In the genomic region with DNA sequence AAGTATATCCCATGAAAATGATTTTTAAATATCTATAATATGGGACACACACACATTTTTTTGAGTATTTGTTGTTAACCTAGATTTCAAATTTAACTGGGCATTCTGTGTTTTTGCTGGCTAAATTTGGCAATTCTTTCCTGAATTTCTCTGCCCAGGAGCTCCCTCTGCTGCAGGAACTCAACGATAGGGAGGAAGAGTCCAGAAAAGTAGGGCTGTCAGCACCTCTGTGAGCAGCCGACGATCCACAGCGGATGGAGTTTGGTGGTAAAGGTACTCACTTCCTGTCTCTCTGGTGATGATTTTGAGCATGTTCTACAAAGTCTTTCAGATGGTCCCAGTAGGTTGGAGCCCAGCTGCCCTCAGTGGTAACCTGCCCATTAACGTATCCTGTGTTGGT, we compare ENCODE assay signal across 24 cellular contexts. TPM values are rescaled to one million over a fixed set of nuclear protein-coding genes. Genes with fewer than 3 reads are reported as not detected.
DNase-seq lines count a peak whose midpoint lies in the region; ATAC-seq, FAIRE-seq and TF ChIP-seq lines count a peak whose summit lies in the region.
"Had no signal": no experiment of that assay in that cellular context is flagged by ENCODE, and none has a peak within 500 bp of the region (broad histone marks: within the 10 kb centered on the region; RNA-seq: fewer than 3 reads in every experiment).

No MANE protein-coding gene starts in this region.

- H3K4me1 ChIP-seq in PC-3 (ENCODE audit: insufficient read depth, low read length), result peaks cover 22% of the 10 kb centered on the region
- no peaks in the 10 kb centered on the region for H3K4me1 ChIP-seq in endodermal cell (ENCODE audit: control insufficient read depth, insufficient read depth, low read length)
- peaks cover 21% of the 10 kb centered on the region for H3K4me1 ChIP-seq in parathyroid adenoma
- H3K4me1 ChIP-seq: Peyer's patch had no signal

- H3K27ac ChIP-seq in PC-3 (ENCODE audit: low read length), result no peak overlapping the region
- no peak overlapping the region for H3K27ac ChIP-seq in endodermal cell (ENCODE audit: low read depth, low read length)
- peak overlapping the region; percentile 59 for H3K27ac ChIP-seq in parathyroid adenoma
- H3K27ac ChIP-seq: ascending aorta, C4-2B, Peyer's patch, SJCRH30 had no signal

- H3K4me3 Mint-ChIP-seq in activated CD4-positive, alpha-beta memory T cell treated with anti-CD3 and anti-CD28 coated beads for 36 hours, result no peak overlapping the region
- no peak overlapping the region for H3K4me3 Mint-ChIP-seq in activated CD4-positive, alpha-beta memory T cell treated with anti-CD3 and anti-CD28 coated beads, Interleukin-2, amount 10 ng/mL, durations not matched to agents 7 days and 5 days
- H3K4me3 Mint-ChIP-seq in endodermal cell, result no peak overlapping the region
- H3K4me3 Mint-ChIP-seq: activated T-helper 17 cell treated with anti-CD3 and anti-CD28 coated beads, Interleukin-2, amount 50 U/mL, for 72 hours; naive thymus-derived CD4-positive, alpha-beta T cell had no signal

- H3K9me3 ChIP-seq in PC-3 (ENCODE audit: low read length) (no peaks in the 10 kb centered on the region), endodermal cell (ENCODE audit: control insufficient read depth, low read length) (no peaks in the 10 kb centered on the region), parathyroid adenoma (ENCODE audit: control insufficient read depth, low read length) (no peaks in the 10 kb centered on the region)
- H3K9me3 ChIP-seq: ascending aorta, Peyer's patch, SJCRH30 had no signal

- H3K9ac ChIP-seq in PC-3 (ENCODE audit: low read length), result no peak overlapping the region
- H3K9ac ChIP-seq in endodermal cell (ENCODE audit: extremely low read depth, low read length, poor library complexity, severe bottlenecking), result no peak overlapping the region
- no peak overlapping the region for H3K9ac ChIP-seq in parathyroid adenoma

- H2AFZ ChIP-seq in PC-3 (ENCODE audit: low read length) (no peak overlapping the region), parathyroid adenoma (peak overlapping the region; percentile 15)

- no peaks in the 10 kb centered on the region for H3K9me3 Mint-ChIP-seq in activated CD4-positive, alpha-beta memory T cell treated with anti-CD3 and anti-CD28 coated beads for 36 hours
- no peaks in the 10 kb centered on the region for H3K9me3 Mint-ChIP-seq in activated CD4-positive, alpha-beta memory T cell treated with anti-CD3 and anti-CD28 coated beads, Interleukin-2, amount 10 ng/mL, durations not matched to agents 7 days and 5 days
- peaks cover 2% of the 10 kb centered on the region for H3K9me3 Mint-ChIP-seq in endodermal cell
- H3K9me3 Mint-ChIP-seq: activated naive CD4-positive, alpha-beta T cell treated with anti-CD3 and anti-CD28 coated beads, Interleukin-2, amount 50 U/mL, for 72 hours; activated T-helper 17 cell treated with anti-CD3 and anti-CD28 coated beads, Interleukin-2, amount 50 U/mL, for 72 hours; naive thymus-derived CD4-positive, alpha-beta T cell had no signal

- H3K36me3 ChIP-seq in PC-3 (ENCODE audit: low read depth, low read length) (no peaks in the 10 kb centered on the region), endodermal cell (ENCODE audit: control insufficient read depth, insufficient read depth, low read length) (no peaks in the 10 kb centered on the region), parathyroid adenoma (ENCODE audit: control insufficient read depth, insufficient read depth, low read length) (no peaks in the 10 kb centered on the region)
- H3K36me3 ChIP-seq: ascending aorta, Peyer's patch, SJCRH30 had no signal

- no peak overlapping the region for H3K27ac Mint-ChIP-seq in activated CD4-positive, alpha-beta memory T cell treated with anti-CD3 and anti-CD28 coated beads for 36 hours
- no peak overlapping the region for H3K27ac Mint-ChIP-seq in activated CD4-positive, alpha-beta memory T cell treated with anti-CD3 and anti-CD28 coated beads, Interleukin-2, amount 10 ng/mL, durations not matched to agents 7 days and 5 days
- H3K27ac Mint-ChIP-seq in endodermal cell, result no peak overlapping the region
- H3K27ac Mint-ChIP-seq: activated naive CD4-positive, alpha-beta T cell treated with anti-CD3 and anti-CD28 coated beads, Interleukin-2, amount 50 U/mL, for 72 hours; activated T-helper 17 cell treated with anti-CD3 and anti-CD28 coated beads, Interleukin-2, amount 50 U/mL, for 72 hours had no signal

- no peak for FAIRE-seq in H54 (lab: Jason Lieb, UNC)

- H3K79me2 ChIP-seq in PC-3 (ENCODE audit: low read length) (no peaks in the 10 kb centered on the region), parathyroid adenoma (no peaks in the 10 kb centered on the region)

- no peaks in the 10 kb centered on the region for H4K20me1 ChIP-seq in PC-3 (ENCODE audit: low read length)

- POLR2A ChIA-PET in activated CD4-positive, alpha-beta memory T cell treated with anti-CD3 and anti-CD28 coated beads for 36 hours (lab: Charles Lee), result no interaction called here
- POLR2A ChIA-PET in activated CD4-positive, alpha-beta memory T cell treated with anti-CD3 and anti-CD28 coated beads, Interleukin-2, amount 10 ng/mL, durations not matched to agents 7 days and 5 days (lab: Charles Lee), result no interaction called here
- POLR2A ChIA-PET in PC-3 (lab: Charles Lee; ENCODE audit: unreplicated experiment), result no interaction called here

- CTCF ChIA-PET in activated CD4-positive, alpha-beta memory T cell treated with anti-CD3 and anti-CD28 coated beads for 36 hours (lab: Charles Lee), result interaction anchor here (1.3 to 1.8 kb wide), 2 partner anchors 75 to 273 kb away, joined by 4 to 6 read pairs; no protein-coding TSS in a partner anchor
- CTCF ChIA-PET in activated CD4-positive, alpha-beta memory T cell treated with anti-CD3 and anti-CD28 coated beads, Interleukin-2, amount 10 ng/mL, durations not matched to agents 7 days and 5 days (lab: Charles Lee), result interaction anchor here (1.5 to 1.7 kb wide), 2 partner anchors 75 to 273 kb away, joined by 5 to 10 read pairs; no protein-coding TSS in a partner anchor
- CTCF ChIA-PET in PC-3 (lab: Charles Lee), result interaction anchor here (0.6 kb wide), 3 partner anchors 342 to 524 kb away, joined by 3 to 4 read pairs (median 3); no protein-coding TSS in a partner anchor

- peak; percentile 44; the same call in 1 of the 2 replicates for TF ChIP-seq CTCF in PC-3 (conservative IDR thresholded peaks at IDR 0.05; ENCODE audit: low read depth, low read length)
- TF ChIP-seq CTCF in endodermal cell (conservative IDR thresholded peaks at IDR 0.05), result peak; percentile 48
- no peak for TF ChIP-seq CTCF in parathyroid adenoma (IDR thresholded peaks at IDR 0.05)

- no peaks in the 10 kb centered on the region for H3F3A ChIP-seq in PC-3 (ENCODE audit: low read length, unreplicated experiment)

- no peak for TF ChIP-seq POLR2A in H54 (IDR thresholded peaks at IDR 0.05; ENCODE audit: low read depth, low read length)

- H3K4me1 Mint-ChIP-seq in activated CD4-positive, alpha-beta memory T cell treated with anti-CD3 and anti-CD28 coated beads for 36 hours (ENCODE audit: low read depth), result peaks cover 2% of the 10 kb centered on the region
- peaks cover 5% of the 10 kb centered on the region for H3K4me1 Mint-ChIP-seq in activated CD4-positive, alpha-beta memory T cell treated with anti-CD3 and anti-CD28 coated beads, Interleukin-2, amount 10 ng/mL, durations not matched to agents 7 days and 5 days
- no peaks in the 10 kb centered on the region for H3K4me1 Mint-ChIP-seq in endodermal cell

- no TSS peak for BruUV-seq in PC-3 (replicated peaks; lab: Mats Ljungman, UMichigan)

- H3K4me3 ChIP-seq in PC-3 (ENCODE audit: low read length) (no peak overlapping the region), endodermal cell (ENCODE audit: low read length) (no peak overlapping the region), parathyroid adenoma (ENCODE audit: low read depth, low read length) (no peak overlapping the region)
- H3K4me3 ChIP-seq: ascending aorta, Peyer's patch, SJCRH30 had no signal

- DNase-seq in activated CD4-positive, alpha-beta memory T cell treated with anti-CD3 and anti-CD28 coated beads for 36 hours, result peak; percentile 15
- no peak for DNase-seq in activated CD4-positive, alpha-beta memory T cell treated with anti-CD3 and anti-CD28 coated beads, Interleukin-2, amount 10 ng/mL, durations not matched to agents 7 days and 5 days
- no peak for DNase-seq in PC-3
- peak; percentile 56 for DNase-seq in endodermal cell
- no peak for DNase-seq in NCI-H2171 treated with DMSO at 0.1 percent for 48 hours (lab: John Stamatoyannopoulos, UW)
- no peak for DNase-seq in H54 (ENCODE audit: insufficient read length, low spot score)
- DNase-seq: 8988T; effector memory CD4-positive, alpha-beta T cell; glutamatergic neuron; naive thymus-derived CD4-positive, alpha-beta T cell; NCI-H1105; NCI-H2081 treated with DMSO at 0.1 percent for 48 hours; NCI-H446; Peyer's patch; right cardiac atrium; SJCRH30; stimulated activated CD4-positive, alpha-beta T cell treated with anti-CD3 and anti-CD28 coated beads, Interleukin-15, amount 100 ng/mL, for 24 hours; trophoblast cell had no signal

- no peaks in the 10 kb centered on the region for H3K9me2 ChIP-seq in PC-3 (replicated peaks; ENCODE audit: low read length)

- H3K4me2 ChIP-seq in PC-3 (ENCODE audit: low read length), result no peak overlapping the region
- H3K4me2 ChIP-seq in parathyroid adenoma (ENCODE audit: low read length), result no peak overlapping the region

- no peak for ATAC-seq in PC-3
- no peak for ATAC-seq in GM21367 (IDR thresholded peaks at IDR 0.05; ENCODE audit: unreplicated experiment)
- ATAC-seq: activated naive CD4-positive, alpha-beta T cell treated with anti-CD3 and anti-CD28 coated beads, Interleukin-2, amount 50 U/mL, for 72 hours; activated T-helper 17 cell treated with anti-CD3 and anti-CD28 coated beads, Interleukin-2, amount 50 U/mL, for 72 hours; naive thymus-derived CD4-positive, alpha-beta T cell; right cardiac atrium had no signal

- WGBS in endodermal cell (ENCODE audit: insufficient coverage in 1 of 2, insufficient read length in 1 of 2), 2 experiments, result 77 to 86% methylated on average over 5 of the region's 5 CpGs

- no peaks in the 10 kb centered on the region for H3K27me3 ChIP-seq in PC-3 (ENCODE audit: low read length)
- H3K27me3 ChIP-seq in endodermal cell (ENCODE audit: control insufficient read depth, insufficient read depth, low read length, poor library complexity, severe bottlenecking), result no peaks in the 10 kb centered on the region
- no peaks in the 10 kb centered on the region for H3K27me3 ChIP-seq in parathyroid adenoma (ENCODE audit: control insufficient read depth, insufficient read depth, low read length)
- H3K27me3 ChIP-seq: ascending aorta, Peyer's patch, SJCRH30 had no signal

- H3K27me3 Mint-ChIP-seq in activated CD4-positive, alpha-beta memory T cell treated with anti-CD3 and anti-CD28 coated beads for 36 hours, result no peaks in the 10 kb centered on the region
- peaks cover 2% of the 10 kb centered on the region for H3K27me3 Mint-ChIP-seq in activated CD4-positive, alpha-beta memory T cell treated with anti-CD3 and anti-CD28 coated beads, Interleukin-2, amount 10 ng/mL, durations not matched to agents 7 days and 5 days
- H3K27me3 Mint-ChIP-seq in endodermal cell (ENCODE audit: insufficient read depth), result no peaks in the 10 kb centered on the region
- H3K27me3 Mint-ChIP-seq: activated T-helper 17 cell treated with anti-CD3 and anti-CD28 coated beads, Interleukin-2, amount 50 U/mL, for 72 hours had no signal

- intact Hi-C loops in activated CD4-positive, alpha-beta memory T cell treated with anti-CD3 and anti-CD28 coated beads for 36 hours (cut with micrococcal nuclease), result loop anchor here (5.0 kb wide), 2 partner anchors 577 to 1252 kb away; no protein-coding TSS in a partner anchor
- intact Hi-C loops in PC-3 (cut with micrococcal nuclease), result no loop called here

- no peaks in the 10 kb centered on the region for H3K36me3 Mint-ChIP-seq in activated CD4-positive, alpha-beta memory T cell treated with anti-CD3 and anti-CD28 coated beads for 36 hours
- H3K36me3 Mint-ChIP-seq in activated CD4-positive, alpha-beta memory T cell treated with anti-CD3 and anti-CD28 coated beads, Interleukin-2, amount 10 ng/mL, durations not matched to agents 7 days and 5 days (ENCODE audit: low read depth), result no peaks in the 10 kb centered on the region
- no peaks in the 10 kb centered on the region for H3K36me3 Mint-ChIP-seq in endodermal cell (ENCODE audit: low read depth)
- H3K36me3 Mint-ChIP-seq: activated naive CD4-positive, alpha-beta T cell treated with anti-CD3 and anti-CD28 coated beads, Interleukin-2, amount 50 U/mL, for 72 hours; naive thymus-derived CD4-positive, alpha-beta T cell had no signal

RNA-seq across cellular contexts. Expression of a gene that starts 23.1 kb away (rescaled TPM):
- 10 to 100 TPM; 15.5 to 15.7 TPM for total RNA-seq in activated CD4-positive, alpha-beta memory T cell treated with anti-CD3 and anti-CD28 coated beads for 36 hours
- 10 to 100 TPM; 16.5 to 18.8 TPM for total RNA-seq in activated CD4-positive, alpha-beta memory T cell treated with anti-CD3 and anti-CD28 coated beads, Interleukin-2, amount 10 ng/mL, durations not matched to agents 7 days and 5 days
- total RNA-seq in PC-3 (2014; rRNA removed), result 17.5 and 19.8 TPM in 2 replicates
- total RNA-seq in endodermal cell, result 10 to 100 TPM; 30.3 to 35.7 TPM
- polyA plus RNA-seq in endodermal cell (2013, experiment 1 of 2), result 26.1 TPM
- 22.6 TPM for polyA plus RNA-seq in endodermal cell (2013, experiment 2 of 2)

Comparison
In these comparisons a context has a peak if more than half of its experiments do, and no peak if none do; other contexts are left out.
1. DNase-seq: peak in activated CD4-positive, alpha-beta memory T cell treated with anti-CD3 and anti-CD28 coated beads for 36 hours (single experiment) and endodermal cell (single experiment); none in activated CD4-positive, alpha-beta memory T cell treated with anti-CD3 and anti-CD28 coated beads, Interleukin-2, amount 10 ng/mL, durations not matched to agents 7 days and 5 days (single experiment), PC-3 (single experiment), NCI-H2171 treated with DMSO at 0.1 percent for 48 hours (single experiment) and H54 (single experiment).